In the genomic region with DNA sequence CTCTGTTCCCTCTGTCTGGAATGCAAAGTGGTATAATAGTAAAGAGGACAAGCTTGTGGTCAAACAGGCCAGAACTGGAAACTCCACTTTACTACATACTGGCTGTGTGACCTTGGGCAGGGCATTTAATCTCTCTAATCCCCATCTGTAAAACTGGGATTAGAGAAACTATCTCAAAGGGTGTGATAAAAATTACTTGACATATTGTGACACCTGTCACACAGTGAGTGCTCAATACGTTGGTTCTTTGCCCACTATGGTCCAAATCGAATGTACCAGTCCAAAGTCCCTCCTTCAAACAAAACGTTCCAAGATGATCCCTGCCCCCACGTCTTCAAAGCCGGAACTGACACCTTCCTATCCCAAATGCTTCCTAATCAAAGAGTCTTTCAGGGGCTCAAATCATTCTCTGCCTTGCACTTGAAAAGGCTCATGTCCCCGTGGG, we compare ENCODE assay signal across 1 cellular context.
TF ChIP-seq lines count a peak whose summit lies in the region.

No MANE protein-coding gene starts in this region.

TF ChIP-seq in HepG2, 621 proteins besides CTCF, POLR2A, EP300 and RAD21 (continued from another document and continues in another):
- TF ChIP-seq SOX6 (IDR thresholded peaks at IDR 0.05) (no peak), SOX6 (CRISPR knock-in tag; IDR thresholded peaks at IDR 0.05) (peak; percentile 81), ZNF549 (CRISPR knock-in tag; IDR thresholded peaks at IDR 0.05) (no peak), HNRNPK (IDR thresholded peaks at IDR 0.05; ENCODE audit: low read depth, low read length, poor library complexity, severe bottlenecking) (no peak), KAT7 (CRISPR knock-in tag; IDR thresholded peaks at IDR 0.05; ENCODE audit: borderline replicate concordance) (peak; percentile 50; the same call in 1 of the 2 replicates), HNRNPUL1 (IDR thresholded peaks at IDR 0.05; ENCODE audit: low read depth, low read length) (no peak), RBAK (CRISPR knock-in tag; IDR thresholded peaks at IDR 0.05) (no peak), RFXAP (CRISPR knock-in tag; IDR thresholded peaks at IDR 0.05; ENCODE audit: borderline replicate concordance) (no peak), ZNF563 (CRISPR knock-in tag; IDR thresholded peaks at IDR 0.05) (no peak), ZMAT3 (CRISPR knock-in tag; conservative IDR thresholded peaks at IDR 0.05) (no peak), ZNF235 (CRISPR knock-in tag; IDR thresholded peaks at IDR 0.05; ENCODE audit: borderline replicate concordance) (no peak), THYN1 (CRISPR knock-in tag; IDR thresholded peaks at IDR 0.05; ENCODE audit: borderline replicate concordance, low read depth) (no peak), ZNF768 (CRISPR knock-in tag; IDR thresholded peaks at IDR 0.05) (no peak), ZNF75D (CRISPR knock-in tag; IDR thresholded peaks at IDR 0.05; ENCODE audit: borderline replicate concordance) (no peak), EEA1 (CRISPR knock-in tag; IDR thresholded peaks at IDR 0.05; ENCODE audit: borderline replicate concordance) (no peak), PAF1 (CRISPR knock-in tag; IDR thresholded peaks at IDR 0.05) (no peak), AHR (CRISPR knock-in tag; IDR thresholded peaks at IDR 0.05) (no peak), ZFP82 (CRISPR knock-in tag; IDR thresholded peaks at IDR 0.05; ENCODE audit: borderline replicate concordance) (no peak), IRX3 (CRISPR knock-in tag; IDR thresholded peaks at IDR 0.05; ENCODE audit: borderline replicate concordance, low read depth) (0 out of 2 replicates have a peak, but pooled peaks have one; percentile 29), WIZ (CRISPR knock-in tag; IDR thresholded peaks at IDR 0.05) (no peak), ZSCAN9 (CRISPR knock-in tag; IDR thresholded peaks at IDR 0.05; ENCODE audit: borderline replicate concordance) (no peak), HOXA9 (CRISPR knock-in tag; IDR thresholded peaks at IDR 0.05; ENCODE audit: borderline replicate concordance) (no peak), ISL2 (CRISPR knock-in tag; IDR thresholded peaks at IDR 0.05) (peak; percentile 37; the same call in 1 of the 2 replicates), SATB2 (CRISPR knock-in tag; IDR thresholded peaks at IDR 0.05) (no peak), ZNF891 (CRISPR knock-in tag; IDR thresholded peaks at IDR 0.05) (no peak), IKZF1 (IDR thresholded peaks at IDR 0.05) (no peak), MAFG (CRISPR knock-in tag; IDR thresholded peaks at IDR 0.05) (no peak), ZFP36L1 (CRISPR knock-in tag; IDR thresholded peaks at IDR 0.05) (no peak), ZNF333 (CRISPR knock-in tag; IDR thresholded peaks at IDR 0.05; ENCODE audit: borderline replicate concordance) (no peak), PAX8 (CRISPR knock-in tag; IDR thresholded peaks at IDR 0.05; ENCODE audit: borderline replicate concordance) (no peak), CAMTA2 (CRISPR knock-in tag; IDR thresholded peaks at IDR 0.05; ENCODE audit: borderline replicate concordance) (no peak), HOXA3 (CRISPR knock-in tag; IDR thresholded peaks at IDR 0.05) (peak; percentile 58; the same call in 1 of the 2 replicates), SALL1 (CRISPR knock-in tag; IDR thresholded peaks at IDR 0.05) (no peak; the same call in 1 of the 2 replicates), NPAS2 (CRISPR knock-in tag; IDR thresholded peaks at IDR 0.05; ENCODE audit: borderline replicate concordance) (no peak), GZF1 (CRISPR knock-in tag; IDR thresholded peaks at IDR 0.05) (no peak), RFXANK (CRISPR knock-in tag; IDR thresholded peaks at IDR 0.05) (no peak), BCL6 (CRISPR knock-in tag; IDR thresholded peaks at IDR 0.05) (peak; percentile 41; the same call in 1 of the 2 replicates), ZNF703 (CRISPR knock-in tag; IDR thresholded peaks at IDR 0.05; ENCODE audit: borderline replicate concordance) (no peak), DNMT3B (CRISPR knock-in tag; conservative IDR thresholded peaks at IDR 0.05) (peak; percentile 59; the same call in 1 of the 2 replicates), FOSL1 (CRISPR knock-in tag; IDR thresholded peaks at IDR 0.05; ENCODE audit: borderline replicate concordance) (no peak), STAT5B (CRISPR knock-in tag; IDR thresholded peaks at IDR 0.05) (no peak), ZNF577 (CRISPR knock-in tag; IDR thresholded peaks at IDR 0.05; ENCODE audit: borderline replicate concordance, low read depth) (no peak), NFYC (CRISPR knock-in tag; IDR thresholded peaks at IDR 0.05) (no peak), ZNF354B (CRISPR knock-in tag; IDR thresholded peaks at IDR 0.05) (no peak), SIX1 (CRISPR knock-in tag; IDR thresholded peaks at IDR 0.05; ENCODE audit: borderline replicate concordance) (no peak; the same call in 1 of the 2 replicates)
- TF ChIP-seq, protein P1, sequence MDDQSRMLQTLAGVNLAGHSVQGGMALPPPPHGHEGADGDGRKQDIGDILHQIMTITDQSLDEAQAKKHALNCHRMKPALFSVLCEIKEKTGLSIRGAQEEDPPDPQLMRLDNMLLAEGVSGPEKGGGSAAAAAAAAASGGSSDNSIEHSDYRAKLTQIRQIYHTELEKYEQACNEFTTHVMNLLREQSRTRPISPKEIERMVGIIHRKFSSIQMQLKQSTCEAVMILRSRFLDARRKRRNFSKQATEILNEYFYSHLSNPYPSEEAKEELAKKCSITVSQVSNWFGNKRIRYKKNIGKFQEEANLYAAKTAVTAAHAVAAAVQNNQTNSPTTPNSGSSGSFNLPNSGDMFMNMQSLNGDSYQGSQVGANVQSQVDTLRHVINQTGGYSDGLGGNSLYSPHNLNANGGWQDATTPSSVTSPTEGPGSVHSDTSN (CRISPR knock-in tag; IDR thresholded peaks at IDR 0.05; ENCODE audit: borderline replicate concordance) = no peak
- TF ChIP-seq, protein P2, sequence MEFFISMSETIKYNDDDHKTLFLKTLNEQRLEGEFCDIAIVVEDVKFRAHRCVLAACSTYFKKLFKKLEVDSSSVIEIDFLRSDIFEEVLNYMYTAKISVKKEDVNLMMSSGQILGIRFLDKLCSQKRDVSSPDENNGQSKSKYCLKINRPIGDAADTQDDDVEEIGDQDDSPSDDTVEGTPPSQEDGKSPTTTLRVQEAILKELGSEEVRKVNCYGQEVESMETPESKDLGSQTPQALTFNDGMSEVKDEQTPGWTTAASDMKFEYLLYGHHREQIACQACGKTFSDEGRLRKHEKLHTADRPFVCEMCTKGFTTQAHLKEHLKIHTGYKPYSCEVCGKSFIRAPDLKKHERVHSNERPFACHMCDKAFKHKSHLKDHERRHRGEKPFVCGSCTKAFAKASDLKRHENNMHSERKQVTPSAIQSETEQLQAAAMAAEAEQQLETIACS (CRISPR knock-in tag; IDR thresholded peaks at IDR 0.05) = no peak
- TF ChIP-seq, protein P3, sequence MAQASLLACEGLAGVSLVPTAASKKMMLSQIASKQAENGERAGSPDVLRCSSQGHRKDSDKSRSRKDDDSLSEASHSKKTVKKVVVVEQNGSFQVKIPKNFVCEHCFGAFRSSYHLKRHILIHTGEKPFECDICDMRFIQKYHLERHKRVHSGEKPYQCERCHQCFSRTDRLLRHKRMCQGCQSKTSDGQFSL (CRISPR knock-in tag; IDR thresholded peaks at IDR 0.05) = no peak
- TF ChIP-seq, protein P4, sequence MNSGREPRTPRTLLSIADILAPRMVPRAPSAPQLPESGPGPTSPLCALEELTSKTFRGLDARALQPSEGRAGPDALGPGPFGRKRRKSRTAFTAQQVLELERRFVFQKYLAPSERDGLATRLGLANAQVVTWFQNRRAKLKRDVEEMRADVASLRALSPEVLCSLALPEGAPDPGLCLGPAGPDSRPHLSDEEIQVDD (CRISPR knock-in tag; IDR thresholded peaks at IDR 0.05; ENCODE audit: borderline replicate concordance) = no peak
- TF ChIP-seq, protein P5, sequence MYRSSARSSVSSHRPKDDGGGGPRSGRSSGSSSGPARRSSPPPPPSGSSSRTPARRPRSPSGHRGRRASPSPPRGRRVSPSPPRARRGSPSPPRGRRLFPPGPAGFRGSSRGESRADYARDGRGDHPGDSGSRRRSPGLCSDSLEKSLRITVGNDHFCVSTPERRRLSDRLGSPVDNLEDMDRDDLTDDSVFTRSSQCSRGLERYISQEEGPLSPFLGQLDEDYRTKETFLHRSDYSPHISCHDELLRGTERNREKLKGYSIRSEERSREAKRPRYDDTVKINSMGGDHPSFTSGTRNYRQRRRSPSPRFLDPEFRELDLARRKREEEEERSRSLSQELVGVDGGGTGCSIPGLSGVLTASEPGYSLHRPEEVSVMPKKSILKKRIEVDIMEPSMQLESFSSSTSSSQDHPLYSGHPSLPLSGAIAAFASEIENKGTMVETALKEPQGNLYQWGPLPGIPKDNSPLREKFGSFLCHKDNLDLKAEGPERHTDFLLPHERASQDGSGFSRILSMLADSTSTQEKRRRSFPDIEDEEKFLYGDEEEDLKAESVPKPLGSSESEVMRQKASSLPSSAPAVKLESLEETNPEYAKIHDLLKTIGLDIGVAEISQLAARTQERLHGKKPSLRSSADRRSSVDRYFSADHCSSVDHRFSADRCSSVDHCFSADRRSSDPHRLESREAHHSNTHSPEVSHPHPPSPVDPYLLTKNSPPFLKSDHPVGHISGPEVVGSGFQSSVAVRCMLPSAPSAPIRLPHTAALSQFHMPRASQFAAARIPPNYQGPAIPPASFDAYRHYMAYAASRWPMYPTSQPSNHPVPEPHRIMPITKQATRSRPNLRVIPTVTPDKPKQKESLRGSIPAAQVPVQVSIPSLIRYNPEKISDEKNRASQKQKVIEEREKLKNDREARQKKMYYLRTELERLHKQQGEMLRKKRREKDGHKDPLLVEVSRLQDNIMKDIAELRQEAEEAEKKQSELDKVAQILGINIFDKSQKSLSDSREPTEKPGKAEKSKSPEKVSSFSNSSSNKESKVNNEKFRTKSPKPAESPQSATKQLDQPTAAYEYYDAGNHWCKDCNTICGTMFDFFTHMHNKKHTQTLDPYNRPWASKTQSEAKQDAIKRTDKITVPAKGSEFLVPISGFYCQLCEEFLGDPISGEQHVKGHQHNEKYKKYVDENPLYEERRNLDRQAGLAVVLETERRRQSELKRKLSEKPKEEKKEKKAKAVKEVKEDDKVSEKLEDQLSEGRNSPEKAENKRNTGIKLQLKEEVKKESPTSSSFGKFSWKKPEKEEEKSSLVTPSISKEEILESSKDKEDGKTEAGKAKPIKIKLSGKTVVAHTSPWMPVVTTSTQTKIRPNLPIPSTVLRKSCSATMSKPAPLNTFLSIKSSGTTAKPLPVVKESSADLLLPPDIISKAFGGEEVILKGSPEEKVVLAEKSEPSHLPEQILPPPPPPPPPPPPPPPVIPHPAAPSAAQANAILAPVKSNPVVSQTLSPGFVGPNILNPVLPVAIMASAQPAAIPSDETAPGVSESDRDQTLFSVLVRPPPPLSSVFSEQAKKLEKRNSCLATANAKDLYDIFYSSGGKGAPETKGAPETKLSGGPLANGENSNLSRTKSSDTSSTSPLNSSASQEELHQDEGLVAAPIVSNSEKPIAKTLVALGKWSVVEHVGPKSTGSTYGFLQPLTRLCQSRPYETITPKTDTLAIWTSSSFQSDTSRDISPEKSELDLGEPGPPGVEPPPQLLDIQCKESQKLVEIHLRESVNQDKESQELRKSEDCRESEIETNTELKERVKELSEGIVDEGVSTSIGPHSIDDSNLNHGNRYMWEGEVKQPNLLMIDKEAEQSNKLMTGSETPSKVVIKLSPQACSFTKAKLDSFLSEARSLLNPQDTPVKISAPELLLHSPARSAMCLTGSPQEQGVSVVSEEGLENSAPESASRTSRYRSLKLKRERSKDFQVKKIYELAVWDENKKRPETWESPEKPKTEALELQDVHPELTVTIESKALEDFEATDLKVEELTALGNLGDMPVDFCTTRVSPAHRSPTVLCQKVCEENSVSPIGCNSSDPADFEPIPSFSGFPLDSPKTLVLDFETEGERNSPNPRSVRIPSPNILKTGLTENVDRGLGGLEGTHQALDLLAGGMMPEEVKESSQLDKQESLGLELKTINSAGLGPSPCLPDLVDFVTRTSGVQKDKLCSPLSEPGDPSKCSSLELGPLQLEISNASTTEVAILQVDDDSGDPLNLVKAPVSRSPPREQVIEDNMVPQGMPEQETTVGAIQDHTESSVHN (CRISPR knock-in tag; IDR thresholded peaks at IDR 0.05) = no peak
- TF ChIP-seq, protein P6, sequence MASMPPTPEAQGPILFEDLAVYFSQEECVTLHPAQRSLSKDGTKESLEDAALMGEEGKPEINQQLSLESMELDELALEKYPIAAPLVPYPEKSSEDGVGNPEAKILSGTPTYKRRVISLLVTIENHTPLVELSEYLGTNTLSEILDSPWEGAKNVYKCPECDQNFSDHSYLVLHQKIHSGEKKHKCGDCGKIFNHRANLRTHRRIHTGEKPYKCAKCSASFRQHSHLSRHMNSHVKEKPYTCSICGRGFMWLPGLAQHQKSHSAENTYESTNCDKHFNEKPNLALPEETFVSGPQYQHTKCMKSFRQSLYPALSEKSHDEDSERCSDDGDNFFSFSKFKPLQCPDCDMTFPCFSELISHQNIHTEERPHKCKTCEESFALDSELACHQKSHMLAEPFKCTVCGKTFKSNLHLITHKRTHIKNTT (CRISPR knock-in tag; IDR thresholded peaks at IDR 0.05) = no peak
- TF ChIP-seq, protein P7, sequence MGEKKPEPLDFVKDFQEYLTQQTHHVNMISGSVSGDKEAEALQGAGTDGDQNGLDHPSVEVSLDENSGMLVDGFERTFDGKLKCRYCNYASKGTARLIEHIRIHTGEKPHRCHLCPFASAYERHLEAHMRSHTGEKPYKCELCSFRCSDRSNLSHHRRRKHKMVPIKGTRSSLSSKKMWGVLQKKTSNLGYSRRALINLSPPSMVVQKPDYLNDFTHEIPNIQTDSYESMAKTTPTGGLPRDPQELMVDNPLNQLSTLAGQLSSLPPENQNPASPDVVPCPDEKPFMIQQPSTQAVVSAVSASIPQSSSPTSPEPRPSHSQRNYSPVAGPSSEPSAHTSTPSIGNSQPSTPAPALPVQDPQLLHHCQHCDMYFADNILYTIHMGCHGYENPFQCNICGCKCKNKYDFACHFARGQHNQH (CRISPR knock-in tag; IDR thresholded peaks at IDR 0.05) = no peak; the same call in 1 of the 2 replicates
- TF ChIP-seq, protein P8, sequence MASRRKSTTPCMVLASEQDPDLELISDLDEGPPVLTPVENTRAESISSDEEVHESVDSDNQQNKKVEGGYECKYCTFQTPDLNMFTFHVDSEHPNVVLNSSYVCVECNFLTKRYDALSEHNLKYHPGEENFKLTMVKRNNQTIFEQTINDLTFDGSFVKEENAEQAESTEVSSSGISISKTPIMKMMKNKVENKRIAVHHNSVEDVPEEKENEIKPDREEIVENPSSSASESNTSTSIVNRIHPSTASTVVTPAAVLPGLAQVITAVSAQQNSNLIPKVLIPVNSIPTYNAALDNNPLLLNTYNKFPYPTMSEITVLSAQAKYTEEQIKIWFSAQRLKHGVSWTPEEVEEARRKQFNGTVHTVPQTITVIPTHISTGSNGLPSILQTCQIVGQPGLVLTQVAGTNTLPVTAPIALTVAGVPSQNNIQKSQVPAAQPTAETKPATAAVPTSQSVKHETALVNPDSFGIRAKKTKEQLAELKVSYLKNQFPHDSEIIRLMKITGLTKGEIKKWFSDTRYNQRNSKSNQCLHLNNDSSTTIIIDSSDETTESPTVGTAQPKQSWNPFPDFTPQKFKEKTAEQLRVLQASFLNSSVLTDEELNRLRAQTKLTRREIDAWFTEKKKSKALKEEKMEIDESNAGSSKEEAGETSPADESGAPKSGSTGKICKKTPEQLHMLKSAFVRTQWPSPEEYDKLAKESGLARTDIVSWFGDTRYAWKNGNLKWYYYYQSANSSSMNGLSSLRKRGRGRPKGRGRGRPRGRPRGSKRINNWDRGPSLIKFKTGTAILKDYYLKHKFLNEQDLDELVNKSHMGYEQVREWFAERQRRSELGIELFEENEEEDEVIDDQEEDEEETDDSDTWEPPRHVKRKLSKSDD (CRISPR knock-in tag; IDR thresholded peaks at IDR 0.05; ENCODE audit: low read depth) = 0 out of 2 replicates have a peak, but pooled peaks have one; percentile 8
